ENCODE assay signal across 17 cellular contexts in the genomic region with DNA sequence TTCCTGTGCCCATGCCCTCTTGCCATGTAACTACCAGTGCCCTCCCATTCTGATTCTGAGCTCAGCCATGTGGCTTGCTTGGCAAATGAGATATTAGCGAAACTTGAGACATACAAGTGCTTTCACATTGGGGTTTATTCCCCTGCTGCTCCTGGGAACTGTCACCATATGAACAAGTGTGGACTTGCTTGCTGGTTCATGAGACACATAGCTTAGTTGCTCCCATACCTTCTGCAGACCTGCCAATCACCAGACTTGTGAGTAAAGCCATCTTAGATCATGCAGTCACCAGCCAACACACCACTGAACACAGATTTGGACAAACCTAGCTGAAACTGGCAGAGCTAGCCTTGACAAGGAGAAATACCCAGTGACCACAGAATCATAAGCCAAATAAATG.
"Had no signal": no experiment of that assay in that cellular context is flagged by ENCODE, and none has a peak within 500 bp of the region (broad histone marks: within the 10 kb centered on the region; RNA-seq: fewer than 3 reads in every experiment).

No MANE protein-coding gene starts in this region.

- H3K4me1 ChIP-seq: gastrocnemius medialis, left lung, tibial artery, vagina had no signal

- H3K4me3 ChIP-seq: gastrocnemius medialis, left lung, tibial artery, vagina had no signal

- H3K9me3 Mint-ChIP-seq: activated CD8-positive, alpha-beta T cell treated with anti-CD3 and anti-CD28 coated beads for 36 hours; activated T-helper 1 cell treated with anti-CD3 and anti-CD28 coated beads, Interleukin-12 subunit alpha, Interleukin-12 subunit beta, Interleukin-2, Interleukin-4 antibody, amounts not matched to agents 30 ng/mL and 10 ng/mL and 1 ng/mL, durations not matched to agents 14 hours and 24 hours and 36 hours; memory B cell; natural killer cell had no signal

- DNase-seq: activated CD8-positive, alpha-beta memory T cell treated with anti-CD3 and anti-CD28 coated beads, Interleukin-2, amount 50 U/mL, for 4 hours; activated CD8-positive, alpha-beta T cell treated with anti-CD3 and anti-CD28 coated beads for 36 hours; activated naive CD4-positive, alpha-beta T cell treated with Interleukin-2 at 50 U/mL for 16 hours; gastrocnemius medialis; islet precursor cell; left lung; natural killer cell; nucleus accumbens; right cardiac atrium; small intestine; tibial artery had no signal

- H3K27ac Mint-ChIP-seq: activated CD8-positive, alpha-beta T cell treated with anti-CD3 and anti-CD28 coated beads for 36 hours; activated T-helper 1 cell treated with anti-CD3 and anti-CD28 coated beads, Interleukin-12 subunit alpha, Interleukin-12 subunit beta, Interleukin-2, Interleukin-4 antibody, amounts not matched to agents 30 ng/mL and 10 ng/mL and 1 ng/mL, durations not matched to agents 14 hours and 24 hours and 36 hours; memory B cell; natural killer cell had no signal

- H3K36me3 ChIP-seq: gastrocnemius medialis, left lung, tibial artery, vagina had no signal

- FAIRE-seq: astrocyte, colon, small intestine had no signal

- H3K4me1 Mint-ChIP-seq: memory B cell, natural killer cell had no signal

- H3K4me3 Mint-ChIP-seq: activated CD8-positive, alpha-beta T cell treated with anti-CD3 and anti-CD28 coated beads for 36 hours; activated T-helper 1 cell treated with anti-CD3 and anti-CD28 coated beads, Interleukin-12 subunit alpha, Interleukin-12 subunit beta, Interleukin-2, Interleukin-4 antibody, amounts not matched to agents 30 ng/mL and 10 ng/mL and 1 ng/mL, durations not matched to agents 14 hours and 24 hours and 36 hours; memory B cell; natural killer cell had no signal

- ATAC-seq: activated CD8-positive, alpha-beta T cell treated with anti-CD3 and anti-CD28 coated beads for 36 hours; gastrocnemius medialis; left lung; natural killer cell; right cardiac atrium had no signal

- H3K9me3 ChIP-seq: gastrocnemius medialis, left lung, tibial artery, vagina had no signal

- H3K27me3 ChIP-seq: gastrocnemius medialis, left lung, tibial artery, vagina had no signal

- H3K27ac ChIP-seq: gastrocnemius medialis, left lung, tibial artery, vagina, VCaP had no signal
